Comparison of ENCODE assay signal across 2 cellular contexts in the genomic region with DNA sequence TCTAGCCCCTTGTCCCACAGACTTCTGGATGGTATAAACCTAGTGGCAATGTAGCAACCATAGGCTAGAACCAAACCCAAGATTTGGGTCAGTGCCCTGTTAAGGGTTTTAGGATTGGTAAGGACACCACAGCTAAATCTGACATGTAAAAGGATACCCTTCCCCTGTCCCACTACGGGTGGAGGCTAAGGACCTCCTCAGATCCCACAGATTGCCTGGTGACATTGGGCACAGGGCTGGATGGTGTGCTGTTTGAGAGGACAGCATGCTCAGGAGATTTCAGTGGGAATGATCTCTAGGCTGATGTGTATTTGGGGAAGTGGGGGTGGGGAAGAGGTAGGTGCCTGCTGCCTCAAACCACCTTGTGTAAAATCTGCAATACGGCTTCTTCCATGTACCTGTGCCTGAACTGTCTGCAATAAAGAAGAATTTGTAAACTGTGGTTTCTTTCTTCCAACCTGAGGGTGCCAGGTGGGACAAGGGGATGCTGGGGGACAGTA.
TF ChIP-seq lines count a peak whose summit lies in the region.

No MANE protein-coding gene starts in this region.

TF ChIP-seq in A549, 52 proteins besides CTCF, POLR2A, EP300 and RAD21:
- TF ChIP-seq RARB (CRISPR knock-in tag; IDR thresholded peaks at IDR 0.05) (no peak), ZNF302 (CRISPR knock-in tag; IDR thresholded peaks at IDR 0.05) (no peak), RFX5 (IDR thresholded peaks at IDR 0.05) (no peak), MAFK (IDR thresholded peaks at IDR 0.05; ENCODE audit: partially characterized antibody) (no peak), MAZ (IDR thresholded peaks at IDR 0.05; ENCODE audit: borderline replicate concordance, low read depth, low read length) (no peak), EHMT2 (IDR thresholded peaks at IDR 0.05; ENCODE audit: low read depth) (no peak), POLR2AphosphoS2 (conservative IDR thresholded peaks at IDR 0.05; ENCODE audit: low read length) (no peak), TFCP2L1 (CRISPR knock-in tag; IDR thresholded peaks at IDR 0.05) (no peak), KDM1A (IDR thresholded peaks at IDR 0.05; ENCODE audit: low read depth) (no peak), NR3C1 (IDR thresholded peaks at IDR 0.05) (no peak), HDAC2 (IDR thresholded peaks at IDR 0.05) (no peak), HOXA7 (CRISPR knock-in tag; IDR thresholded peaks at IDR 0.05) (no peak), TP53 (CRISPR knock-in tag; IDR thresholded peaks at IDR 0.05) (no peak), CHD4 (IDR thresholded peaks at IDR 0.05; ENCODE audit: borderline replicate concordance) (no peak), HEYL (CRISPR knock-in tag; IDR thresholded peaks at IDR 0.05) (no peak), CEBPB (IDR thresholded peaks at IDR 0.05) (no peak), FOXS1 (CRISPR knock-in tag; IDR thresholded peaks at IDR 0.05) (no peak)
- TF ChIP-seq, protein P1, sequence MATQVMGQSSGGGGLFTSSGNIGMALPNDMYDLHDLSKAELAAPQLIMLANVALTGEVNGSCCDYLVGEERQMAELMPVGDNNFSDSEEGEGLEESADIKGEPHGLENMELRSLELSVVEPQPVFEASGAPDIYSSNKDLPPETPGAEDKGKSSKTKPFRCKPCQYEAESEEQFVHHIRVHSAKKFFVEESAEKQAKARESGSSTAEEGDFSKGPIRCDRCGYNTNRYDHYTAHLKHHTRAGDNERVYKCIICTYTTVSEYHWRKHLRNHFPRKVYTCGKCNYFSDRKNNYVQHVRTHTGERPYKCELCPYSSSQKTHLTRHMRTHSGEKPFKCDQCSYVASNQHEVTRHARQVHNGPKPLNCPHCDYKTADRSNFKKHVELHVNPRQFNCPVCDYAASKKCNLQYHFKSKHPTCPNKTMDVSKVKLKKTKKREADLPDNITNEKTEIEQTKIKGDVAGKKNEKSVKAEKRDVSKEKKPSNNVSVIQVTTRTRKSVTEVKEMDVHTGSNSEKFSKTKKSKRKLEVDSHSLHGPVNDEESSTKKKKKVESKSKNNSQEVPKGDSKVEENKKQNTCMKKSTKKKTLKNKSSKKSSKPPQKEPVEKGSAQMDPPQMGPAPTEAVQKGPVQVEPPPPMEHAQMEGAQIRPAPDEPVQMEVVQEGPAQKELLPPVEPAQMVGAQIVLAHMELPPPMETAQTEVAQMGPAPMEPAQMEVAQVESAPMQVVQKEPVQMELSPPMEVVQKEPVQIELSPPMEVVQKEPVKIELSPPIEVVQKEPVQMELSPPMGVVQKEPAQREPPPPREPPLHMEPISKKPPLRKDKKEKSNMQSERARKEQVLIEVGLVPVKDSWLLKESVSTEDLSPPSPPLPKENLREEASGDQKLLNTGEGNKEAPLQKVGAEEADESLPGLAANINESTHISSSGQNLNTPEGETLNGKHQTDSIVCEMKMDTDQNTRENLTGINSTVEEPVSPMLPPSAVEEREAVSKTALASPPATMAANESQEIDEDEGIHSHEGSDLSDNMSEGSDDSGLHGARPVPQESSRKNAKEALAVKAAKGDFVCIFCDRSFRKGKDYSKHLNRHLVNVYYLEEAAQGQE (IDR thresholded peaks at IDR 0.05) = no peak
- TF ChIP-seq, protein P2, sequence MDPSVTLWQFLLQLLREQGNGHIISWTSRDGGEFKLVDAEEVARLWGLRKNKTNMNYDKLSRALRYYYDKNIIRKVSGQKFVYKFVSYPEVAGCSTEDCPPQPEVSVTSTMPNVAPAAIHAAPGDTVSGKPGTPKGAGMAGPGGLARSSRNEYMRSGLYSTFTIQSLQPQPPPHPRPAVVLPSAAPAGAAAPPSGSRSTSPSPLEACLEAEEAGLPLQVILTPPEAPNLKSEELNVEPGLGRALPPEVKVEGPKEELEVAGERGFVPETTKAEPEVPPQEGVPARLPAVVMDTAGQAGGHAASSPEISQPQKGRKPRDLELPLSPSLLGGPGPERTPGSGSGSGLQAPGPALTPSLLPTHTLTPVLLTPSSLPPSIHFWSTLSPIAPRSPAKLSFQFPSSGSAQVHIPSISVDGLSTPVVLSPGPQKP (IDR thresholded peaks at IDR 0.05; ENCODE audit: low read depth, low read length) = no peak
- TF ChIP-seq, protein P3, sequence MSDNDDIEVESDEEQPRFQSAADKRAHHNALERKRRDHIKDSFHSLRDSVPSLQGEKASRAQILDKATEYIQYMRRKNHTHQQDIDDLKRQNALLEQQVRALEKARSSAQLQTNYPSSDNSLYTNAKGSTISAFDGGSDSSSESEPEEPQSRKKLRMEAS (IDR thresholded peaks at IDR 0.05) = no peak
TF ChIP-seq in A549: peak in this region for 0.

TF ChIP-seq in GM12878, 131 proteins besides CTCF, POLR2A, EP300 and RAD21:
- TF ChIP-seq, protein P4, sequence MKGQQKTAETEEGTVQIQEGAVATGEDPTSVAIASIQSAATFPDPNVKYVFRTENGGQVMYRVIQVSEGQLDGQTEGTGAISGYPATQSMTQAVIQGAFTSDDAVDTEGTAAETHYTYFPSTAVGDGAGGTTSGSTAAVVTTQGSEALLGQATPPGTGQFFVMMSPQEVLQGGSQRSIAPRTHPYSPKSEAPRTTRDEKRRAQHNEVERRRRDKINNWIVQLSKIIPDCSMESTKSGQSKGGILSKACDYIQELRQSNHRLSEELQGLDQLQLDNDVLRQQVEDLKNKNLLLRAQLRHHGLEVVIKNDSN (IDR thresholded peaks at IDR 0.05; ENCODE audit: borderline replicate concordance, extremely low read length, insufficient read depth, low read depth, low read length) = no peak
- peak; percentile 34; the same call in 1 of the 2 replicates for TF ChIP-seq SPI1 (IDR thresholded peaks at IDR 0.05; ENCODE audit: borderline replicate concordance, insufficient read depth, low read depth, low read length)
- TF ChIP-seq CBFB (IDR thresholded peaks at IDR 0.05; ENCODE audit: low read depth) = no peak
- TF ChIP-seq ASH2L (IDR thresholded peaks at IDR 0.05; ENCODE audit: borderline replicate concordance, low read depth) = no peak
